ENCODE assay signal across 8 cellular contexts in the genomic region with DNA sequence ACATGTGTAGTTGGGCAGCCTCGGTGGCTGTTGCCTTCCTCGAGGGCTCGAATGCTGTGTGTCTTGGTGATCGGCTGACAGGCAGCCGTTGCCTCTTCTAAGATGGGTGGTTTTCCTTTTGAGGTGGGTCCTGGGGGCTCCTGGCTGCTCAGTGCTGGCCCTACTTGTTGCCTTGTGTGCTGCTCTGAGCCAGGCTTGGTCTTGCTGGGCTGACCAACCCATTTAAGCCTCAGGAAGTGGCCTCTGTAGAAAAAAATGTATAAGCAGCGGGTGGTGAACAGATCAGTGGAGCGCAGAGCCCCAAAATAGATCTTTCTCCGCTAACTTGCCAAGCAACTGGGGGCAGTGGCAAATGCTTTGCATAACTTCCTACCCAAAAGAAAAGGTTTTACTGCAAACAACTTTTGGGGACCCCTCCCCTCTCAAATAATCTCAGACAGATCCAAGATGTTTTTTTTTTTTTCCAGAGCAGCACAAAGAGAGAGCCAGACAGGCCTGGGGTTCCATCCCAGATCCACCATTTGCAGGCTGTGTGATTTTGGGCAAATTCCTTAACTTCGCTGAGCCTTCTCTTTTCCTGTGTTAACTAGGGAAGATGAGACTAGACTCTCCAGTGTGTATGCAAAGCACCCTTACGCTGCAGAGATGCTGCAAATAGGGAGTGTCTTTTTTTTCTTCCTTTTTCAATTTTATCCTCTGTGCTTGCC. TPM values are rescaled to one million over a fixed set of nuclear protein-coding genes. Genes with fewer than 3 reads are reported as not detected.
DNase-seq lines count a peak whose midpoint lies in the region; ATAC-seq and TF ChIP-seq lines count a peak whose summit lies in the region.

No MANE protein-coding gene starts in this region.

- peaks cover 5% of the 10 kb centered on the region for H3K9me3 Mint-ChIP-seq in type B pancreatic cell
- no peaks in the 10 kb centered on the region for H3K9me3 Mint-ChIP-seq in Calu3 (ENCODE audit: low read depth, unreplicated experiment)

- no peaks in the 10 kb centered on the region for H3K27me3 ChIP-seq in brain microvascular endothelial cell (replicated peaks)

- CTCF ChIA-PET in Calu3 (lab: Charles Lee) = no interaction called here

- no peak overlapping the region for H3K4me3 ChIP-seq in brain microvascular endothelial cell (ENCODE audit: low read depth, low read length)

- H3K36me3 ChIP-seq in brain microvascular endothelial cell (replicated peaks) = no peaks in the 10 kb centered on the region

- BruUV-seq in Calu3 (replicated peaks; lab: Mats Ljungman, UMichigan) = no TSS peak

- H3K4me1 Mint-ChIP-seq in type B pancreatic cell (ENCODE audit: unreplicated experiment) = peaks cover 5% of the 10 kb centered on the region
- H3K4me1 Mint-ChIP-seq in Calu3 (ENCODE audit: low read depth, unreplicated experiment) = no peaks in the 10 kb centered on the region

- H3K4me3 Mint-ChIP-seq in type B pancreatic cell (no peak overlapping the region), Calu3 (ENCODE audit: low read depth, unreplicated experiment) (no peak overlapping the region)

- no peak overlapping the region for H3K27ac Mint-ChIP-seq in type B pancreatic cell
- no peak overlapping the region for H3K27ac Mint-ChIP-seq in Calu3 (ENCODE audit: unreplicated experiment)

- DNase-seq in GF-D8 (lab: John Stamatoyannopoulos, UW) = peak; percentile 30
- peak; percentile 31 for DNase-seq in brain microvascular endothelial cell
- DNase-seq in type B pancreatic cell (ENCODE audit: extremely low spot score, unreplicated experiment) = no peak
- no peak for DNase-seq in Calu3
- DNase-seq in cerebellum (ENCODE audit: low spot score) = no peak
- DNase-seq in NCI-H1105 treated with DMSO at 0.1 percent for 48 hours (lab: John Stamatoyannopoulos, UW) = no peak

- TF ChIP-seq CTCF in brain microvascular endothelial cell (IDR thresholded peaks at IDR 0.05; ENCODE audit: low read depth, low read length, missing control alignments) (no peak), type B pancreatic cell (conservative IDR thresholded peaks at IDR 0.05) (no peak), Calu3 (IDR thresholded peaks at IDR 0.05; ENCODE audit: unreplicated experiment) (no peak)

- H3K27me3 Mint-ChIP-seq in type B pancreatic cell (no peaks in the 10 kb centered on the region), Calu3 (ENCODE audit: unreplicated experiment) (peaks cover 77% of the 10 kb centered on the region)

- H3K36me3 Mint-ChIP-seq in type B pancreatic cell (no peaks in the 10 kb centered on the region), Calu3 (ENCODE audit: insufficient read depth, unreplicated experiment) (no peaks in the 10 kb centered on the region)

- in situ Hi-C loops in brain microvascular endothelial cell (cut with HindIII; ENCODE audit: low pct_ligation_motif_present, low sequenced_read_pairs) = no loop called here

- no peak overlapping the region for H3K27ac ChIP-seq in brain microvascular endothelial cell

- ATAC-seq in GM19397 (IDR thresholded peaks at IDR 0.05; ENCODE audit: unreplicated experiment) (peak; percentile 41), HG03139 (IDR thresholded peaks at IDR 0.05; ENCODE audit: unreplicated experiment) (peak; percentile 39)

- intact Hi-C loops in Calu3 (cut with micrococcal nuclease; ENCODE audit: unreplicated experiment) = no loop called here

RNA-seq across cellular contexts. Expression of a gene that starts 42.5 kb away (rescaled TPM):
- 12.4 and 31.1 TPM in 2 replicates for total RNA-seq in type B pancreatic cell (ENCODE audit: low replicate concordance)
- total RNA-seq in Calu3 (2022) = 3.4 and 13.7 TPM in 2 replicates
- 3.2 TPM for total RNA-seq in cerebellum

Comparison
In these comparisons a context has a peak if more than half of its experiments do, and no peak if none do; other contexts are left out.
1. DNase-seq: peak in GF-D8 (single experiment) and brain microvascular endothelial cell (single experiment); none in type B pancreatic cell (single experiment), Calu3 (single experiment), cerebellum (single experiment) and NCI-H1105 treated with DMSO at 0.1 percent for 48 hours (single experiment).